Comparison of ENCODE assay signal across 8 cellular contexts in the genomic region with DNA sequence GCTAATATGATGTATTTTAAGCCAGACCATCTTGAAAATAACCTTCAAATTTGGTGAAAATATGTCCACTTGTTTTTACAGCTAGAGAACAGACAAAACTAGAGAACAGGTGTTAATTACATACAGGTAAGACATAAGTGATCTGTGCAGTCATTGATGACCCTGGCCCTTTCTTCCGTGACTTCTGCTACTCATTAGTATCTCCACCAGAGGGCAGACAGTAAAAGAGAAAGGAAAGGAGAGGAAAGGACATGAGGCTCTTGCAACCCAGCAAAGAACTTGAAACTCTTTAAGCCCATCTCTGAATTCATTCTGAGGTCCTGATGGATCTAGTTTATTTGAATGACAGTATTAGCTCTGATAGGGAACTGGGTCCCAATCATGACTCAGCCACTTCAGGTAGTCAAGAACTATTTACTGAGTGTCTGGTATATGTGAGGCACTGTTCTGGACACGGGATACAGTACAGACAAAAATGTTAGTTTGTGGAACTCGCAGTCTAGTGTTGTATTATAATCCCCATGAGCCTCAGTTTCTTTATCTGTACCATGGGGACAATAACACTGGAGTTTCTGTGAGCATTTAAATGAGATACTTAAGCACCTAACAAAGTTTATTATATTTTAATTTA.
A peak's percentile ranks its signal among the peaks of the same experiment; 100 is the strongest.
DNase-seq lines count a peak whose midpoint lies in the region; ATAC-seq and TF ChIP-seq lines count a peak whose summit lies in the region.

No MANE protein-coding gene starts in this region.

- no peaks in the 10 kb centered on the region for H3K4me1 Mint-ChIP-seq in HFFc6 (ENCODE audit: low read depth)
- H3K4me1 Mint-ChIP-seq in stimulated activated naive B cell treated with anti-CD40 and anti-IgM and Interleukin-4, amounts not matched to agents 10 μg/mL and 1 μg/mL and 100 μg/mL, for 72 hours: peaks cover 11 to 26% of the 10 kb centered on the region in 2 donors

- DNase-seq in AG08396 (ENCODE audit: low spot score) (peak; percentile 11), HFFc6 (peak; percentile 15), NAMALWA (ENCODE audit: low spot score) (peak; percentile 55), SKM-1 (lab: John Stamatoyannopoulos, UW; ENCODE audit: unreplicated experiment) (peak; percentile 20), fibroblast of mammary gland (ENCODE audit: low read depth) (peak; percentile 30)
- no peak for DNase-seq in stimulated activated naive B cell treated with anti-CD40 and anti-IgM and Interleukin-4, amounts not matched to agents 10 μg/mL and 1 μg/mL and 100 μg/mL, for 72 hours
- DNase-seq in activated effector memory CD4-positive, alpha-beta T cell treated with anti-CD3 and anti-CD28 coated beads, Interleukin-2, amount 50 U/mL, for 16 hours: no peak

- H3K4me3 ChIP-seq in fibroblast of mammary gland (ENCODE audit: control insufficient read depth, low read depth, low read length): no peak overlapping the region

- no peak overlapping the region for H3K4me3 Mint-ChIP-seq in HFFc6
- H3K4me3 Mint-ChIP-seq in stimulated activated naive B cell treated with anti-CD40 and anti-IgM and Interleukin-4, amounts not matched to agents 10 μg/mL and 1 μg/mL and 100 μg/mL, for 72 hours: no peak overlapping the region

- no peak overlapping the region for H3K27ac Mint-ChIP-seq in HFFc6
- no peak overlapping the region for H3K27ac Mint-ChIP-seq in stimulated activated naive B cell treated with anti-CD40 and anti-IgM and Interleukin-4, amounts not matched to agents 10 μg/mL and 1 μg/mL and 100 μg/mL, for 72 hours

- H3K36me3 Mint-ChIP-seq in HFFc6 (ENCODE audit: low read depth): no peaks in the 10 kb centered on the region
- no peaks in the 10 kb centered on the region for H3K36me3 Mint-ChIP-seq in stimulated activated naive B cell treated with anti-CD40 and anti-IgM and Interleukin-4, amounts not matched to agents 10 μg/mL and 1 μg/mL and 100 μg/mL, for 72 hours

- peaks cover 3% of the 10 kb centered on the region; the same call in 1 of the 2 replicates for H3K27me3 Mint-ChIP-seq in HFFc6 (ENCODE audit: insufficient read depth)
- peaks cover 0 to 7% of the 10 kb centered on the region in 2 donors for H3K27me3 Mint-ChIP-seq in stimulated activated naive B cell treated with anti-CD40 and anti-IgM and Interleukin-4, amounts not matched to agents 10 μg/mL and 1 μg/mL and 100 μg/mL, for 72 hours

- peak; percentile 61 to 82 for ATAC-seq in stimulated activated naive B cell treated with anti-CD40 and anti-IgM and Interleukin-4, amounts not matched to agents 10 μg/mL and 1 μg/mL and 100 μg/mL, for 72 hours (replicated peaks)

- TF ChIP-seq CTCF in GM12872 (IDR thresholded peaks at IDR 0.05; ENCODE audit: insufficient read depth, low read depth, low read length) (peak; percentile 61), HFFc6 (IDR thresholded peaks at IDR 0.05) (peak; percentile 71), fibroblast of mammary gland (conservative IDR thresholded peaks at IDR 0.05; ENCODE audit: control insufficient read depth, insufficient read depth, low read depth, low read length) (peak; percentile 60)

- no peaks in the 10 kb centered on the region for H3K9me3 Mint-ChIP-seq in HFFc6
- no peaks in the 10 kb centered on the region for H3K9me3 Mint-ChIP-seq in stimulated activated naive B cell treated with anti-CD40 and anti-IgM and Interleukin-4, amounts not matched to agents 10 μg/mL and 1 μg/mL and 100 μg/mL, for 72 hours

Comparison
In these comparisons a context has a peak if more than half of its experiments do, and no peak if none do; other contexts are left out.
1. DNase-seq: peak in AG08396 (single experiment), HFFc6 (single experiment), NAMALWA (single experiment), SKM-1 (single experiment) and fibroblast of mammary gland (single experiment); none in stimulated activated naive B cell treated with anti-CD40 and anti-IgM and Interleukin-4, amounts not matched to agents 10 μg/mL and 1 μg/mL and 100 μg/mL, for 72 hours (single experiment) and activated effector memory CD4-positive, alpha-beta T cell treated with anti-CD3 and anti-CD28 coated beads, Interleukin-2, amount 50 U/mL, for 16 hours (single experiment).
2. Peak in every context shown above with its lines, with median percentiles within 50 percentile points of each other: CTCF ChIP-seq.